8 cellular contexts compared by ENCODE assay signal in the genomic region with DNA sequence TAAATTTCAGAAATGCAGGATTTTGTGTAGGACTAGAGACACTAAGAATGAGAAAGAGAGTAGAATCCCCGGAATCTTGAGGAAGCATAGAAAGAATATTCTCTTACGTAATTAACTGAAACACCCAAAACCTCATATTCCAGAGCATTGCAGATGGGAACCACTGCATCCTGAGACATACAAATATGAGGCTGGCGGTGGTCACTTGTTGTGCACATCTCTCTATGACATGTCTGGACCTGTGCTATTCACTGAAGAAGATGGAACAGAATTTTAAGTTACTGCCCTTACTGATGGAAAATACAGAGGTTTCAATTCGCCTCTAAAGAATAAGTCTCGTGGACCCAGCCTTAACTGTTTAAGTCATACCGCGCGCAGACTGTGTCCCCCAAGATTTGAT. TPM values are rescaled to one million over a fixed set of nuclear protein-coding genes. Genes with fewer than 3 reads are reported as not detected.
DNase-seq lines count a peak whose midpoint lies in the region; FAIRE-seq and TF ChIP-seq lines count a peak whose summit lies in the region.

No MANE protein-coding gene starts in this region.

- H3K4me3 Mint-ChIP-seq in activated naive CD4-positive, alpha-beta T cell treated with anti-CD3 and anti-CD28 coated beads for 36 hours = peak overlapping the region; percentile 91
- H3K4me3 Mint-ChIP-seq in activated T-helper 1 cell treated with anti-CD3 and anti-CD28 coated beads, Interleukin-12 subunit alpha, Interleukin-12 subunit beta, Interleukin-2, Interleukin-4 antibody, amounts not matched to agents 30 ng/mL and 10 ng/mL and 1 ng/mL, durations not matched to agents 14 hours and 24 hours and 36 hours = peak overlapping the region; percentile 97

- H3K4me1 ChIP-seq in kidney (ENCODE audit: control insufficient read depth in 1 of 2, insufficient read depth in 1 of 2, low read depth in 1 of 2, low read length in 2 of 2) (peaks cover 4% of the 10 kb centered on the region in 2 donors), tibial nerve (peaks cover 0 to 14% (median 7%) of the 10 kb centered on the region in 4 donors)

- H3K27ac ChIP-seq in kidney (ENCODE audit: low read depth in 2 of 2, low read length in 2 of 2) (no peak overlapping the region), tibial nerve (peak overlapping the region; percentile 64 to 94 (median 86))

- H3K27me3 Mint-ChIP-seq in activated naive CD4-positive, alpha-beta T cell treated with anti-CD3 and anti-CD28 coated beads for 36 hours (ENCODE audit: low read depth) = no peaks in the 10 kb centered on the region
- no peaks in the 10 kb centered on the region for H3K27me3 Mint-ChIP-seq in activated T-helper 1 cell treated with anti-CD3 and anti-CD28 coated beads, Interleukin-12 subunit alpha, Interleukin-12 subunit beta, Interleukin-2, Interleukin-4 antibody, amounts not matched to agents 30 ng/mL and 10 ng/mL and 1 ng/mL, durations not matched to agents 14 hours and 24 hours and 36 hours (ENCODE audit: insufficient read depth)

- peaks cover 23% of the 10 kb centered on the region for H3K36me3 Mint-ChIP-seq in activated naive CD4-positive, alpha-beta T cell treated with anti-CD3 and anti-CD28 coated beads for 36 hours (ENCODE audit: low read depth)
- peaks cover 12% of the 10 kb centered on the region for H3K36me3 Mint-ChIP-seq in activated T-helper 1 cell treated with anti-CD3 and anti-CD28 coated beads, Interleukin-12 subunit alpha, Interleukin-12 subunit beta, Interleukin-2, Interleukin-4 antibody, amounts not matched to agents 30 ng/mL and 10 ng/mL and 1 ng/mL, durations not matched to agents 14 hours and 24 hours and 36 hours (ENCODE audit: low read depth)

- no peaks in the 10 kb centered on the region for H3K9me3 Mint-ChIP-seq in activated naive CD4-positive, alpha-beta T cell treated with anti-CD3 and anti-CD28 coated beads for 36 hours
- no peaks in the 10 kb centered on the region for H3K9me3 Mint-ChIP-seq in activated T-helper 1 cell treated with anti-CD3 and anti-CD28 coated beads, Interleukin-12 subunit alpha, Interleukin-12 subunit beta, Interleukin-2, Interleukin-4 antibody, amounts not matched to agents 30 ng/mL and 10 ng/mL and 1 ng/mL, durations not matched to agents 14 hours and 24 hours and 36 hours

- no peak for FAIRE-seq in kidney (lab: Jason Lieb, UNC)

- H3K4me3 ChIP-seq in kidney (ENCODE audit: low read length in 2 of 2) = peak overlapping the region; percentile 79 to 94
- peak overlapping the region; percentile 49 to 89 (median 69) for H3K4me3 ChIP-seq in tibial nerve

- intact Hi-C loops in activated naive CD4-positive, alpha-beta T cell treated with anti-CD3 and anti-CD28 coated beads for 36 hours (cut with micrococcal nuclease) = loop anchor here (5.0 kb wide), 1 partner anchor 414 kb away; the partner anchor contains the start of gene TRIM37
- intact Hi-C loops in activated T-helper 1 cell treated with anti-CD3 and anti-CD28 coated beads, Interleukin-12 subunit alpha, Interleukin-12 subunit beta, Interleukin-2, Interleukin-4 antibody, amounts not matched to agents 30 ng/mL and 10 ng/mL and 1 ng/mL, durations not matched to agents 14 hours and 24 hours and 36 hours (cut with micrococcal nuclease) = loop anchor here (1.0 to 10.0 kb wide), 2 partner anchors 10 to 358 kb away; no protein-coding TSS in a partner anchor
- intact Hi-C loops in kidney (cut with DNase I) = no loop called here

- H3K9me3 ChIP-seq in kidney (ENCODE audit: control insufficient read depth in 1 of 2, low read length in 2 of 2) (no peaks in the 10 kb centered on the region), tibial nerve (no peaks in the 10 kb centered on the region)

- peak overlapping the region; percentile 93 for H3K27ac Mint-ChIP-seq in activated naive CD4-positive, alpha-beta T cell treated with anti-CD3 and anti-CD28 coated beads for 36 hours
- peak overlapping the region; percentile 98 for H3K27ac Mint-ChIP-seq in activated T-helper 1 cell treated with anti-CD3 and anti-CD28 coated beads, Interleukin-12 subunit alpha, Interleukin-12 subunit beta, Interleukin-2, Interleukin-4 antibody, amounts not matched to agents 30 ng/mL and 10 ng/mL and 1 ng/mL, durations not matched to agents 14 hours and 24 hours and 36 hours

- H3K36me3 ChIP-seq in kidney (ENCODE audit: control insufficient read depth in 1 of 2, insufficient read depth in 2 of 2, low read length in 2 of 2) (no peaks in the 10 kb centered on the region), tibial nerve (peaks cover 0 to 19% (median 0%) of the 10 kb centered on the region in 3 donors)

- TF ChIP-seq CTCF in kidney (IDR thresholded peaks at IDR 0.05; ENCODE audit: borderline replicate concordance, extremely low read depth, insufficient read depth) = no peak
- TF ChIP-seq CTCF in tibial nerve (IDR thresholded peaks at IDR 0.05) = no peak

- DNase-seq in activated naive CD4-positive, alpha-beta T cell treated with anti-CD3 and anti-CD28 coated beads for 36 hours = no peak
- DNase-seq in activated naive CD4-positive, alpha-beta T cell treated with Interleukin-2 at 50 U/mL for 16 hours = no peak
- DNase-seq in activated T-helper 1 cell treated with anti-CD3 and anti-CD28 coated beads, Interleukin-12 subunit alpha, Interleukin-12 subunit beta, Interleukin-2, Interleukin-4 antibody, amounts not matched to agents 30 ng/mL and 10 ng/mL and 1 ng/mL, durations not matched to agents 14 hours and 24 hours and 36 hours (ENCODE audit: low spot score) = no peak
- DNase-seq in kidney (no peak), tibial nerve (ENCODE audit: low spot score in 2 of 2) (no peak), anterior cingulate cortex (lab: John Stamatoyannopoulos, UW) (no peak), NCI-H1105 treated with DMSO at 0.1 percent for 48 hours (lab: John Stamatoyannopoulos, UW) (no peak), SHP77 treated with DMSO at 0.1 percent for 48 hours (lab: John Stamatoyannopoulos, UW) (no peak)

- TF ChIP-seq EP300 in tibial nerve (IDR thresholded peaks at IDR 0.05) = no peak

- no peak for TF ChIP-seq POLR2A in tibial nerve (IDR thresholded peaks at IDR 0.05)

- H3K4me1 Mint-ChIP-seq in activated naive CD4-positive, alpha-beta T cell treated with anti-CD3 and anti-CD28 coated beads for 36 hours (ENCODE audit: low read depth) = peaks cover 31% of the 10 kb centered on the region
- H3K4me1 Mint-ChIP-seq in activated T-helper 1 cell treated with anti-CD3 and anti-CD28 coated beads, Interleukin-12 subunit alpha, Interleukin-12 subunit beta, Interleukin-2, Interleukin-4 antibody, amounts not matched to agents 30 ng/mL and 10 ng/mL and 1 ng/mL, durations not matched to agents 14 hours and 24 hours and 36 hours (ENCODE audit: low read depth) = peaks cover 31% of the 10 kb centered on the region

- WGBS in tibial nerve, 2 donors = 62 to 65% methylated on average over 8 of the region's 8 CpGs

- H3K9ac ChIP-seq in kidney (ENCODE audit: low read length in 2 of 2) = peak overlapping the region in 1 of 2 donors; percentile 86

- CTCF ChIA-PET in activated naive CD4-positive, alpha-beta T cell treated with anti-CD3 and anti-CD28 coated beads for 36 hours (lab: Charles Lee) = interaction anchor here (0.7 to 1.6 kb wide), 4 partner anchors 18 to 316 kb away, joined by 3 to 7 read pairs (median 3); partner anchors contain the start of gene PPM1E

- H3K27me3 ChIP-seq in tibial nerve = no peaks in the 10 kb centered on the region

RNA-seq across cellular contexts. Expression of gene RAD51C, which starts 0.8 kb away (rescaled TPM):
- total RNA-seq in activated naive CD4-positive, alpha-beta T cell treated with anti-CD3 and anti-CD28 coated beads for 36 hours = 10 to 100 TPM; 57.7 to 64.6 TPM
- total RNA-seq in activated T-helper 1 cell treated with anti-CD3 and anti-CD28 coated beads, Interleukin-12 subunit alpha, Interleukin-12 subunit beta, Interleukin-2, Interleukin-4 antibody, amounts not matched to agents 30 ng/mL and 10 ng/mL and 1 ng/mL, durations not matched to agents 14 hours and 24 hours and 36 hours = 86.3 and 91.2 TPM in 2 replicates
- total RNA-seq in kidney (20.2 TPM), tibial nerve (10 to 100 TPM; 10.3 to 18.8 (median 13.5) TPM)
- 29.3 TPM for polyA plus RNA-seq in kidney (ENCODE audit: insufficient read depth, low read depth, low replicate concordance)

RNA-seq across cellular contexts. Expression of gene TEX14, which starts 1.4 kb away (rescaled TPM):
- total RNA-seq in activated naive CD4-positive, alpha-beta T cell treated with anti-CD3 and anti-CD28 coated beads for 36 hours = under 1 TPM; 0.20 to 0.24 TPM
- total RNA-seq in activated T-helper 1 cell treated with anti-CD3 and anti-CD28 coated beads, Interleukin-12 subunit alpha, Interleukin-12 subunit beta, Interleukin-2, Interleukin-4 antibody, amounts not matched to agents 30 ng/mL and 10 ng/mL and 1 ng/mL, durations not matched to agents 14 hours and 24 hours and 36 hours = 0.13 and 0.17 TPM in 2 replicates
- total RNA-seq in kidney (0.22 TPM), tibial nerve (under 1 TPM in 2 of 4 donors, not detected in 2; under 0.01 to 0.21 TPM)
- polyA plus RNA-seq in kidney (ENCODE audit: insufficient read depth, low read depth, low replicate concordance) = 0.09 TPM

Comparison
In these comparisons a context has a peak if more than half of its experiments do, and no peak if none do; other contexts are left out.
1. H3K27ac ChIP-seq: peak in tibial nerve (4 of 4); none in kidney (0 of 2).